Comparison of ENCODE assay signal across 8 cellular contexts in genomic region chr10:132539431-132539839, GRCh38. TPM values are rescaled to one million over a fixed set of nuclear protein-coding genes. Genes with fewer than 3 reads are reported as not detected.
A peak's percentile ranks its signal among the peaks of the same experiment; 100 is the strongest.
DNase-seq lines count a peak whose midpoint lies in the region; ATAC-seq and TF ChIP-seq lines count a peak whose summit lies in the region.

No MANE protein-coding gene starts in this region.

- peak; percentile 56 for DNase-seq in GM23248
- peak; percentile 49 for DNase-seq in activated T-cell treated with anti-CD3 and anti-CD28 coated beads, Interleukin-2, amount 50 U/mL, for 1 hour
- DNase-seq in heart right ventricle: peak in 1 of 2 donors; percentile 39
- DNase-seq in stimulated activated CD4-positive, alpha-beta T cell treated with anti-CD3 and anti-CD28 coated beads, Interleukin-2, amount 100 ng/mL, for 24 hours: peak; percentile 41 to 48
- no peak for DNase-seq in glomerular visceral epithelial cell (ENCODE audit: extremely low spot score)
- no peak for DNase-seq in NCI-H524 (lab: John Stamatoyannopoulos, UW)
- DNase-seq in GM19238 (ENCODE audit: insufficient read length, low spot score): no peak

- in situ Hi-C loops in GM23248 (cut with MboI): no loop called here

- H3K36me3 ChIP-seq in GM23248 (ENCODE audit: low read depth) (no peaks in the 10 kb centered on the region), heart right ventricle (peaks cover 0 to 12% (median 0%) of the 10 kb centered on the region in 9 donors)

- intact Hi-C loops in heart right ventricle (cut with DNase I): loop anchor here in 7 of 10 donors (2.0 to 10.0 kb wide), 8 partner anchors 48 to 98 kb away; no protein-coding TSS in a partner anchor

- peak overlapping the region; percentile 92 for H3K9ac ChIP-seq in GM23248

- peak in 2 of 8 donors; percentile 2 to 13 for ATAC-seq in heart right ventricle
- ATAC-seq in GM18505 (IDR thresholded peaks at IDR 0.05; ENCODE audit: unreplicated experiment): no peak

- TF ChIP-seq POLR2A in GM18505 (IDR thresholded peaks at IDR 0.05; ENCODE audit: borderline replicate concordance, extremely low read depth, insufficient read depth, insufficient read length): no peak

- peaks cover 58% of the 10 kb centered on the region for H3K79me2 ChIP-seq in GM23248 (ENCODE audit: insufficient read depth)

- peak overlapping the region; percentile 81 for H3K4me3 ChIP-seq in GM23248
- peak overlapping the region in 9 of 10 donors; percentile 71 to 90 (median 82) for H3K4me3 ChIP-seq in heart right ventricle

- WGBS in GM23248 (ENCODE audit: low coverage in 1 of 2, low lambda C conversion rate in 2 of 2, missing lambda C conversion rate in 2 of 2), 2 experiments: 20 to 22% methylated on average over 10 to 11 of the region's 11 CpGs
- 23 to 25% methylated on average over 11 of the region's 11 CpGs for WGBS in heart right ventricle, 2 donors

- H3K27me3 ChIP-seq in GM23248 (replicated peaks; ENCODE audit: insufficient read depth): no peaks in the 10 kb centered on the region
- no peaks in the 10 kb centered on the region for H3K27me3 ChIP-seq in heart right ventricle

- peaks cover 35% of the 10 kb centered on the region for H3K4me1 ChIP-seq in GM23248 (ENCODE audit: insufficient read depth)
- peaks cover 31 to 74% (median 64%) of the 10 kb centered on the region in 9 donors for H3K4me1 ChIP-seq in heart right ventricle

- peaks cover 6% of the 10 kb centered on the region for H4K20me1 ChIP-seq in GM23248 (ENCODE audit: insufficient read depth)

- no peaks in the 10 kb centered on the region for H3K9me2 ChIP-seq in GM23248 (ENCODE audit: insufficient read depth)

- H3K9me3 ChIP-seq in GM23248 (ENCODE audit: low read depth): no peaks in the 10 kb centered on the region
- H3K9me3 ChIP-seq in heart right ventricle: no peaks in the 10 kb centered on the region

- peaks cover 21% of the 10 kb centered on the region for H3F3A ChIP-seq in GM23248 (ENCODE audit: insufficient read depth)

- TF ChIP-seq CTCF in heart right ventricle (IDR thresholded peaks at IDR 0.05): no peak

- H3K4me2 ChIP-seq in GM23248 (ENCODE audit: unreplicated experiment): peak overlapping the region; percentile 99

- H3K27ac ChIP-seq in GM23248 (peak overlapping the region; percentile 60), heart right ventricle (peak overlapping the region; percentile 56 to 91 (median 88))

- no peak overlapping the region for H2AFZ ChIP-seq in GM23248

RNA-seq across cellular contexts. Expression of gene INPP5A, which starts 1.8 kb away (rescaled TPM):
- 35.2 and 39.3 TPM in 2 replicates for total RNA-seq in GM23248 (2014; rRNA removed; shearing (Covaris generic))
- 2.3 and 2.8 TPM in 2 replicates for polyA plus RNA-seq in GM23248 (2016; fragmentation: Nextera tagmentation; extraction: Ambion mirVana)
- total RNA-seq in heart right ventricle: 100 to 1,000 TPM in 8 of 10 donors, 10 to 100 TPM in 2; 92.6 to 122 (median 109) TPM
- polyA plus RNA-seq in heart right ventricle: 10 to 100 TPM; 30.4 to 45.1 TPM

Comparison
In these comparisons a context has a peak if more than half of its experiments do, and no peak if none do; other contexts are left out.
1. DNase-seq: peak in GM23248 (single experiment), activated T-cell treated with anti-CD3 and anti-CD28 coated beads, Interleukin-2, amount 50 U/mL, for 1 hour (single experiment) and stimulated activated CD4-positive, alpha-beta T cell treated with anti-CD3 and anti-CD28 coated beads, Interleukin-2, amount 100 ng/mL, for 24 hours (2 of 2); none in glomerular visceral epithelial cell (single experiment), NCI-H524 (0 of 2) and GM19238 (single experiment).